Comparison of ENCODE assay signal across 19 cellular contexts in genomic region chr10:125392140-125392539, GRCh38.
A peak's percentile ranks its signal among the peaks of the same experiment; 100 is the strongest.
DNase-seq lines count a peak whose midpoint lies in the region; ATAC-seq, FAIRE-seq and TF ChIP-seq lines count a peak whose summit lies in the region.
"Had no signal": no experiment of that assay in that cellular context is flagged by ENCODE, and none has a peak within 500 bp of the region (broad histone marks: within the 10 kb centered on the region; RNA-seq: fewer than 3 reads in every experiment).

No MANE protein-coding gene starts in this region.

- no peak overlapping the region for H3K14ac ChIP-seq in mesenchymal stem cell (ENCODE audit: low read length in 2 of 2)

- no peak overlapping the region for H3K18ac ChIP-seq in mesenchymal stem cell (ENCODE audit: low read depth in 1 of 2, low read length in 2 of 2)

- TF ChIP-seq CTCF in Calu3 (IDR thresholded peaks at IDR 0.05; ENCODE audit: unreplicated experiment) (no peak), HEK293 (tag by site-specific recombination; IDR thresholded peaks at IDR 0.05) (no peak), K562 (IDR thresholded peaks at IDR 0.05 in 2 of 3, conservative IDR thresholded peaks at IDR 0.05 in 1 of 3; ENCODE audit: insufficient read depth in 2 of 3, low read depth in 1 of 3, low read length in 3 of 3) (no peak), adrenal gland (IDR thresholded peaks at IDR 0.05) (no peak), pancreas (IDR thresholded peaks at IDR 0.05) (no peak)

- WGBS in K562 (ENCODE audit: insufficient coverage, low coverage, missing lambda C conversion rate) = 0% methylated on average over 3 of the region's 3 CpGs
- 100% methylated on average over 1 of the region's 3 CpGs for WGBS in mesenchymal stem cell
- WGBS in adrenal gland, 4 donors = 70 to 80% (median 78%) methylated on average over 3 of the region's 3 CpGs
- 67 to 68% methylated on average over 3 of the region's 3 CpGs for WGBS in pancreas, 2 donors

- H2AFZ ChIP-seq in K562 (ENCODE audit: low read depth, low read length) (no peak overlapping the region), mesenchymal stem cell (ENCODE audit: low read depth, low read length) (no peak overlapping the region)

- H3K4ac ChIP-seq in mesenchymal stem cell (ENCODE audit: low read depth in 1 of 2, low read length in 2 of 2) = no peak overlapping the region

- no peaks in the 10 kb centered on the region for H3K36me3 ChIP-seq in HEK293 (ENCODE audit: control insufficient read depth in 2 of 2, insufficient read depth in 1 of 2, low read length in 2 of 2)
- no peaks in the 10 kb centered on the region for H3K36me3 ChIP-seq in K562 (ENCODE audit: control insufficient read depth, insufficient read depth, low read length)
- no peaks in the 10 kb centered on the region for H3K36me3 ChIP-seq in mesenchymal stem cell (ENCODE audit: control insufficient read depth in 1 of 2, insufficient read depth in 2 of 2, low read depth in 1 of 2, low read length in 2 of 2)
- no peaks in the 10 kb centered on the region for H3K36me3 ChIP-seq in adrenal gland (replicated peaks in 1 of 2)
- no peaks in the 10 kb centered on the region for H3K36me3 ChIP-seq in pancreas

- no peaks in the 10 kb centered on the region for H3K9me1 ChIP-seq in K562 (ENCODE audit: control insufficient read depth, insufficient read depth, low read length)

- H4K8ac ChIP-seq in mesenchymal stem cell (ENCODE audit: low read length) = no peak overlapping the region

- H3K4me3 Mint-ChIP-seq in Calu3 (ENCODE audit: low read depth, unreplicated experiment) = no peak overlapping the region
- H3K4me3 Mint-ChIP-seq: CD4-positive, CD25-positive, alpha-beta regulatory T cell; H9 had no signal

- H3K27me3 Mint-ChIP-seq in Calu3 (ENCODE audit: unreplicated experiment) = no peaks in the 10 kb centered on the region
- H3K27me3 Mint-ChIP-seq: CD4-positive, CD25-positive, alpha-beta regulatory T cell had no signal

- POLR2A ChIA-PET in HEK293 (lab: Yijun Ruan, JAX) (no interaction called here), K562 (lab: Yijun Ruan, JAX) (no interaction called here)

- H2BK15ac ChIP-seq in mesenchymal stem cell (ENCODE audit: low read depth, poor library complexity, severe bottlenecking) = no peak overlapping the region

- H2BK120ac ChIP-seq in mesenchymal stem cell (ENCODE audit: low read depth, low read length) = no peak overlapping the region

- H3K9ac ChIP-seq in K562 (ENCODE audit: insufficient read depth in 1 of 2, low read depth in 2 of 2, low read length in 2 of 2) (no peak overlapping the region), mesenchymal stem cell (ENCODE audit: low read length) (peak overlapping the region; percentile 16)

- CTCF ChIA-PET in Calu3 (lab: Charles Lee) = interaction anchor here (0.6 kb wide), 2 partner anchors 33 to 362 kb away, joined by 3 to 8 read pairs; no protein-coding TSS in a partner anchor
- CTCF ChIA-PET in HEK293 (lab: Yijun Ruan, JAX) = no interaction called here
- CTCF ChIA-PET in K562 (lab: Yijun Ruan, JAX; ENCODE audit: low intra/inter-chr PET ratio) = no interaction called here

- no peak for TF ChIP-seq RAD21 in K562 (CRISPR knock-in tag; conservative IDR thresholded peaks at IDR 0.05 in 1 of 2, IDR thresholded peaks at IDR 0.05 in 1 of 2)

- peaks cover 6% of the 10 kb centered on the region for H3K4me1 Mint-ChIP-seq in Calu3 (ENCODE audit: low read depth, unreplicated experiment)
- H3K4me1 Mint-ChIP-seq: CD4-positive, CD25-positive, alpha-beta regulatory T cell; H9 had no signal

- peak overlapping the region; percentile 61 for H3K27ac Mint-ChIP-seq in Calu3 (ENCODE audit: unreplicated experiment)
- H3K27ac Mint-ChIP-seq: CD4-positive, CD25-positive, alpha-beta regulatory T cell; H9 had no signal

- no peak overlapping the region for H2BK12ac ChIP-seq in mesenchymal stem cell (ENCODE audit: low read length in 2 of 2)

- H3K4me2 ChIP-seq in K562 (ENCODE audit: insufficient read depth, low read length) (peak overlapping the region; percentile 25; the same call in 1 of the 2 replicates), mesenchymal stem cell (ENCODE audit: low read length, poor library complexity, severe bottlenecking) (no peak overlapping the region)
- H3K4me2 ChIP-seq: A549 had no signal

- TF ChIP-seq POLR2A in K562 (conservative IDR thresholded peaks at IDR 0.05) (no peak), adrenal gland (IDR thresholded peaks at IDR 0.05) (no peak)

- H3K23ac ChIP-seq in mesenchymal stem cell (ENCODE audit: low read length in 2 of 2) = no peak overlapping the region

- H3K27me3 ChIP-seq in K562 (ENCODE audit: control insufficient read depth in 2 of 2, insufficient read depth in 2 of 2, low read length in 2 of 2) = no peaks in the 10 kb centered on the region
- no peaks in the 10 kb centered on the region for H3K27me3 ChIP-seq in mesenchymal stem cell (ENCODE audit: control insufficient read depth in 1 of 2, insufficient read depth in 1 of 2, low read length in 2 of 2)
- H3K27me3 ChIP-seq in adrenal gland = no peaks in the 10 kb centered on the region
- H3K27me3 ChIP-seq in pancreas = no peaks in the 10 kb centered on the region

- intact Hi-C loops in Calu3 (cut with micrococcal nuclease; ENCODE audit: unreplicated experiment) (loop anchor here (10.0 kb wide), 1 partner anchor 313 kb away; no protein-coding TSS in a partner anchor), K562 (cut with micrococcal nuclease) (no loop called here), adrenal gland (cut with DNase I) (no loop called here), pancreas (cut with DNase I) (no loop called here)

- H3K9me3 ChIP-seq in HEK293 (ENCODE audit: control insufficient read depth, insufficient read depth, low read depth, low read length) (peaks cover 2% of the 10 kb centered on the region), K562 (replicated peaks; ENCODE audit: control insufficient read depth, insufficient read depth, low read depth, low read length) (no peaks in the 10 kb centered on the region), mesenchymal stem cell (ENCODE audit: control insufficient read depth, low read length) (peaks cover 10% of the 10 kb centered on the region), adrenal gland (replicated peaks in 1 of 3) (no peaks in the 10 kb centered on the region), pancreas (no peaks in the 10 kb centered on the region)

- FAIRE-seq in K562 (lab: Jason Lieb, UNC) = no peak
- FAIRE-seq in pancreas (lab: Jason Lieb, UNC) = no peak
- FAIRE-seq: A549 had no signal

- no peak overlapping the region for H4K91ac ChIP-seq in mesenchymal stem cell (ENCODE audit: low read length)

- no peak overlapping the region for H2AK5ac ChIP-seq in mesenchymal stem cell (ENCODE audit: low read length, severe bottlenecking)

- no peaks in the 10 kb centered on the region for H3K79me2 ChIP-seq in K562 (ENCODE audit: control insufficient read depth, insufficient read depth, low read length)

- H3K4me3 ChIP-seq in HEK293 (ENCODE audit: low read depth, low read length) (no peak overlapping the region), K562 (no peak overlapping the region), mesenchymal stem cell (ENCODE audit: insufficient read depth in 1 of 2, low read depth in 1 of 2, low read length in 2 of 2) (no peak overlapping the region), adrenal gland (no peak overlapping the region), pancreas (no peak overlapping the region)
- H3K4me3 ChIP-seq: A549 had no signal

- peaks cover 4% of the 10 kb centered on the region for H3K9me3 Mint-ChIP-seq in Calu3 (ENCODE audit: low read depth, unreplicated experiment)

- H3K4me1 ChIP-seq in HEK293 (ENCODE audit: control insufficient read depth, insufficient read depth, low read length) (no peaks in the 10 kb centered on the region), K562 (replicated peaks in 1 of 2; ENCODE audit: control insufficient read depth in 2 of 2, insufficient read depth in 2 of 2, low read length in 2 of 2) (no peaks in the 10 kb centered on the region), mesenchymal stem cell (ENCODE audit: control insufficient read depth, insufficient read depth, low read depth, low read length) (no peaks in the 10 kb centered on the region), adrenal gland (replicated peaks in 1 of 2) (no peaks in the 10 kb centered on the region), pancreas (peaks cover 0 to under 1% (median 0%) of the 10 kb centered on the region in 3 donors)
- H3K4me1 ChIP-seq: A549 had no signal

- H3K36me3 Mint-ChIP-seq in Calu3 (ENCODE audit: insufficient read depth, unreplicated experiment) = no peaks in the 10 kb centered on the region
- H3K36me3 Mint-ChIP-seq: CD4-positive, CD25-positive, alpha-beta regulatory T cell had no signal

- DNase-seq in Calu3 = no peak
- DNase-seq in K562 (ENCODE audit: extremely low read depth in 1 of 4, low spot score in 3 of 4) = no peak
- DNase-seq in mesenchymal stem cell = no peak
- no peak for DNase-seq in stimulated activated naive CD4-positive, alpha-beta T cell treated with Interleukin-2 at 50 U/mL for 16 hours (lab: John Stamatoyannopoulos, UW)
- no peak for DNase-seq in adrenal gland
- DNase-seq in pancreas = no peak
- DNase-seq: CD4-positive, CD25-positive, alpha-beta regulatory T cell; DMS79; H9; NCI-H1092; NCI-H1436; NCI-H187 treated with DMSO at 0.1 percent for 48 hours; NCI-H2107; NCI-H446 treated with DMSO at 0.1 percent for 48 hours; SIG-M5 had no signal

- ATAC-seq in K562 (no peak), HG03457 (IDR thresholded peaks at IDR 0.05; ENCODE audit: unreplicated experiment) (no peak), pancreas (no peak)
- ATAC-seq: A549 had no signal

- H3K79me1 ChIP-seq in mesenchymal stem cell (replicated peaks; ENCODE audit: low read length, poor library complexity, severe bottlenecking) = no peaks in the 10 kb centered on the region

- no TSS peak for BruUV-seq in Calu3 (replicated peaks; lab: Mats Ljungman, UMichigan)
- BruUV-seq in K562 (replicated peaks; lab: Mats Ljungman, UMichigan) = no TSS peak

- in situ Hi-C loops in K562 (cut with MboI) = no loop called here

- no peak overlapping the region for H2BK5ac ChIP-seq in mesenchymal stem cell (ENCODE audit: low read depth, low read length, poor library complexity, severe bottlenecking)

- H4K20me1 ChIP-seq in K562 (replicated peaks; ENCODE audit: control insufficient read depth, insufficient read depth, low read length) = no peaks in the 10 kb centered on the region

- no peak overlapping the region for H3K27ac ChIP-seq in HEK293 (ENCODE audit: extremely low read depth, low read depth, low read length)
- no peak overlapping the region for H3K27ac ChIP-seq in K562 (ENCODE audit: extremely low read depth, low read depth, low read length)
- no peak overlapping the region for H3K27ac ChIP-seq in mesenchymal stem cell (ENCODE audit: low read length, poor library complexity, severe bottlenecking)
- H3K27ac ChIP-seq in adrenal gland = no peak overlapping the region
- H3K27ac ChIP-seq in pancreas = no peak overlapping the region
- H3K27ac ChIP-seq: A549, RWPE1 had no signal

- TF ChIP-seq EP300 in K562 (IDR thresholded peaks at IDR 0.05; ENCODE audit: low read length) = peak; percentile 3; the same call in 1 of the 2 replicates

TF ChIP-seq in HEK293, 187 proteins besides CTCF, POLR2A, EP300 and RAD21:
- TF ChIP-seq ZBTB17 (tag by site-specific recombination; IDR thresholded peaks at IDR 0.05) (peak; percentile 52), ZNF223 (tag by site-specific recombination; IDR thresholded peaks at IDR 0.05) (no peak)

TF ChIP-seq in K562, 482 proteins besides CTCF, POLR2A, EP300 and RAD21 (continues in another document):
- no peak for TF ChIP-seq HNRNPH1 (optimal IDR thresholded peaks at IDR 0.05; ENCODE audit: low read depth, low read length)
